1 cellular context compared by ENCODE assay signal in the genomic region with DNA sequence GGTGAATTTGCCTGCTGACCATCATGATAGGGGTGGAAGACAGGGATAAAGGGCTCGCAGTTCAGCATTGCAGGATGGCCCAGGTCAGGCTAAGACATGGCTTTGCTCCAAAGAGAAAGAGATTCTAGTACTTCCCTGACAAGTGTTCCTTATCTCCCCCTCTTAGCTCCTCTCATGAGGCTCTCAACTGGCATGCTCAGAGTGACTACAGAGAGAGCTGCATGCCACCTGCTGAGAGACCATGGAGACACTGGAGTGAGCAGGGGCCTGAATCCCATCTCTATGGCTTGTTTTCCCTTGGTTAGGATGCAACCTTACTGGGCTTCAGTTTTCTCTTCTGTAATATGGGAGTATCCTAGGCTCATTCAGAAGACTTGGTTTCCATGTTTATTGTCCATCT.
TF ChIP-seq lines count a peak whose summit lies in the region.

No MANE protein-coding gene starts in this region.

TF ChIP-seq in GM23338, 12 proteins besides CTCF, POLR2A, EP300 and RAD21 (continued from another document):
- no peak for TF ChIP-seq ETS1 (IDR thresholded peaks at IDR 0.05)
- TF ChIP-seq ZNF114 (CRISPR knock-in tag; IDR thresholded peaks at IDR 0.05): no peak
